Comparison of ENCODE assay signal across 2 cellular contexts in the genomic region with DNA sequence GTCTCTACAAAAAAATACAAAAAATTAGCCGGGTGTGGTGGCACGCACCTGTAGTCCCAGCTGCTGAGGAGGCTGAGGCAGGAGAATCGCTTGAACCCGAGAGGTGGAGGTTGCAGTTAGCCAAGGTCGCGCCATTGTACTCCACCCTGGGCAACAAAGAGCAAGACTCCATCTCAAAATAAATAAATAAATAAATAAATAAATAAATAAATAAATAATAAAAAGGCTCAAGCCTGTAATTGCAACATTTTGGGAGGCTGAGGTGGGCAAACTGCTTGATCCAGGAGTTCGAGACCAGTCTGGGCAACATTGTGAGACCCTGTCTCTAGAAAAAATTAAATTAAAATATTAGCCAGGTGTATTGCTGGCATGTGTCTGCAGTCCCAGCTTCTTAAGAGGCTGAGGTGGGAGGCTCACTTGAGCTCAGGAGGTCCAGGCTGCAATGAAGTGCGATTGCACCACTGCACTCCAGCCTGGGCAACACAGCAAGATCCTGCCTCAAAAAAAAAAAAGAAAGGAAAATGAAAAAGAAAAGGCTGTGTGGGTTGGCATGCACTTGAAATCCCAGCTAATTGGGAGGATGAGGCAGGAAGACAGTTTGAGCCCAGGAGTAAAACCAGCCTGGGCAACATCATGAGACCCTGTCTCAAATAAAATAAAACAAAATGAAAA.
TF ChIP-seq lines count a peak whose summit lies in the region.

No MANE protein-coding gene starts in this region.

TF ChIP-seq in HepG2, 621 proteins besides CTCF, POLR2A, EP300 and RAD21:
- no peak for TF ChIP-seq NFIC (IDR thresholded peaks at IDR 0.05; ENCODE audit: low read length)
- TF ChIP-seq, protein P1, sequence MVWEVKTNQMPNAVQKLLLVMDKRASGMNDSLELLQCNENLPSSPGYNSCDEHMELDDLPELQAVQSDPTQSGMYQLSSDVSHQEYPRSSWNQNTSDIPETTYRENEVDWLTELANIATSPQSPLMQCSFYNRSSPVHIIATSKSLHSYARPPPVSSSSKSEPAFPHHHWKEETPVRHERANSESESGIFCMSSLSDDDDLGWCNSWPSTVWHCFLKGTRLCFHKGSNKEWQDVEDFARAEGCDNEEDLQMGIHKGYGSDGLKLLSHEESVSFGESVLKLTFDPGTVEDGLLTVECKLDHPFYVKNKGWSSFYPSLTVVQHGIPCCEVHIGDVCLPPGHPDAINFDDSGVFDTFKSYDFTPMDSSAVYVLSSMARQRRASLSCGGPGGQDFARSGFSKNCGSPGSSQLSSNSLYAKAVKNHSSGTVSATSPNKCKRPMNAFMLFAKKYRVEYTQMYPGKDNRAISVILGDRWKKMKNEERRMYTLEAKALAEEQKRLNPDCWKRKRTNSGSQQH (CRISPR knock-in tag; IDR thresholded peaks at IDR 0.05; ENCODE audit: low read depth): no peak
- no peak for TF ChIP-seq ISX (CRISPR knock-in tag; conservative IDR thresholded peaks at IDR 0.05)
- no peak for TF ChIP-seq MED13 (CRISPR knock-in tag; IDR thresholded peaks at IDR 0.05)
- TF ChIP-seq DPF2 (CRISPR knock-in tag; IDR thresholded peaks at IDR 0.05; ENCODE audit: borderline replicate concordance, low read depth): no peak
- TF ChIP-seq JUND (CRISPR knock-in tag; IDR thresholded peaks at IDR 0.05): no peak
- no peak for TF ChIP-seq U2AF1 (optimal IDR thresholded peaks at IDR 0.05; ENCODE audit: low read depth, low read length)
- TF ChIP-seq, protein P2, sequence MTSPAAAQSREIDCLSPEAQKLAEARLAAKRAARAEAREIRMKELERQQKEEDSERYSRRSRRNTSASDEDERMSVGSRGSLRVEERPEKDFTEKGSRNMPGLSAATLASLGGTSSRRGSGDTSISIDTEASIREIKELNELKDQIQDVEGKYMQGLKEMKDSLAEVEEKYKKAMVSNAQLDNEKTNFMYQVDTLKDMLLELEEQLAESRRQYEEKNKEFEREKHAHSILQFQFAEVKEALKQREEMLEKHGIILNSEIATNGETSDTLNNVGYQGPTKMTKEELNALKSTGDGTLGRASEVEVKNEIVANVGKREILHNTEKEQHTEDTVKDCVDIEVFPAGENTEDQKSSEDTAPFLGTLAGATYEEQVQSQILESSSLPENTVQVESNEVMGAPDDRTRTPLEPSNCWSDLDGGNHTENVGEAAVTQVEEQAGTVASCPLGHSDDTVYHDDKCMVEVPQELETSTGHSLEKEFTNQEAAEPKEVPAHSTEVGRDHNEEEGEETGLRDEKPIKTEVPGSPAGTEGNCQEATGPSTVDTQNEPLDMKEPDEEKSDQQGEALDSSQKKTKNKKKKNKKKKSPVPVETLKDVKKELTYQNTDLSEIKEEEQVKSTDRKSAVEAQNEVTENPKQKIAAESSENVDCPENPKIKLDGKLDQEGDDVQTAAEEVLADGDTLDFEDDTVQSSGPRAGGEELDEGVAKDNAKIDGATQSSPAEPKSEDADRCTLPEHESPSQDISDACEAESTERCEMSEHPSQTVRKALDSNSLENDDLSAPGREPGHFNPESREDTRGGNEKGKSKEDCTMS (CRISPR knock-in tag; conservative IDR thresholded peaks at IDR 0.05): no peak
- no peak for TF ChIP-seq NAIF1 (CRISPR knock-in tag; IDR thresholded peaks at IDR 0.05; ENCODE audit: borderline replicate concordance)
- TF ChIP-seq ERF (CRISPR knock-in tag; IDR thresholded peaks at IDR 0.05): no peak
- TF ChIP-seq DNMT1 (CRISPR knock-in tag; IDR thresholded peaks at IDR 0.05): no peak
- no peak for TF ChIP-seq ZNF496 (CRISPR knock-in tag; IDR thresholded peaks at IDR 0.05; ENCODE audit: insufficient replicate concordance)

TF ChIP-seq in endothelial cell of umbilical vein, 7 proteins besides CTCF, POLR2A, EP300 and RAD21:
- no peak for TF ChIP-seq MYC (IDR thresholded peaks at IDR 0.05; ENCODE audit: low read depth, low read length)
- TF ChIP-seq GATA2 (IDR thresholded peaks at IDR 0.05; ENCODE audit: insufficient read depth, insufficient read length, low read depth, low read length): no peak
- TF ChIP-seq, protein P3, sequence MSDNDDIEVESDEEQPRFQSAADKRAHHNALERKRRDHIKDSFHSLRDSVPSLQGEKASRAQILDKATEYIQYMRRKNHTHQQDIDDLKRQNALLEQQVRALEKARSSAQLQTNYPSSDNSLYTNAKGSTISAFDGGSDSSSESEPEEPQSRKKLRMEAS (IDR thresholded peaks at IDR 0.05; ENCODE audit: insufficient read depth, insufficient read length): no peak
- no peak for TF ChIP-seq FOS (IDR thresholded peaks at IDR 0.05; ENCODE audit: borderline replicate concordance, insufficient read depth, low read length)
- no peak for TF ChIP-seq POLR2AphosphoS5 (IDR thresholded peaks at IDR 0.05; ENCODE audit: insufficient read depth, low read depth, low read length)
- TF ChIP-seq JUN (IDR thresholded peaks at IDR 0.05; ENCODE audit: borderline replicate concordance, insufficient read depth, insufficient read length, low read depth): no peak
- TF ChIP-seq EZH2 (IDR thresholded peaks at IDR 0.05; ENCODE audit: borderline replicate concordance, low read depth, low read length, severe bottlenecking): no peak
TF ChIP-seq in endothelial cell of umbilical vein: peak in this region for 0.
